ENCODE assay signal across 8 cellular contexts in the genomic region with DNA sequence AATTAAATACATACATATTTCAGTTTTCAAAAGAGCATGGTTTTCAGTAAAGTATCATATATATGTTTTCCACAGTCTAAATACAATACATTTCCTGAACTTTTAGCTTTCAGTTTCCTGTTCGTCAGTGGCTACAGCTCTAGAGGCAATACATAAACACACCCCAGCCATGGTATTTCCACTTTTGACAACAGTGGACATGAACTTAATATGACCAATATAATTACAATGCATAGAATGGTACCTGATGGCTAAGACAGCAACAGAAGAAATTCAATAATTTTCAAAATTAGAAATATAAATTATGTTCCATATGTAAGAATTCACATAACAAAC. TPM values are rescaled to one million over a fixed set of nuclear protein-coding genes. Genes with fewer than 3 reads are reported as not detected.
DNase-seq lines count a peak whose midpoint lies in the region; ATAC-seq, FAIRE-seq and TF ChIP-seq lines count a peak whose summit lies in the region.
"Had no signal": no experiment of that assay in that cellular context is flagged by ENCODE, and none has a peak within 500 bp of the region (broad histone marks: within the 10 kb centered on the region; RNA-seq: fewer than 3 reads in every experiment).

No MANE protein-coding gene starts in this region.

- H3K27ac Mint-ChIP-seq in osteocyte (ENCODE audit: unreplicated experiment) = peak overlapping the region; percentile 97

- peaks cover 7% of the 10 kb centered on the region for H3K36me3 Mint-ChIP-seq in osteocyte (ENCODE audit: unreplicated experiment)

- TF ChIP-seq POLR2A in GM12891 (IDR thresholded peaks at IDR 0.05; ENCODE audit: low read depth, low read length) (no peak), gastroesophageal sphincter (IDR thresholded peaks at IDR 0.05) (no peak)

- WGBS in gastroesophageal sphincter (ENCODE audit: low coverage in 1 of 2), 2 donors = 0 to 9% methylated on average over 1 of the region's 1 CpG

- no peak overlapping the region for H3K4me3 ChIP-seq in choroid plexus epithelial cell (ENCODE audit: low read depth, low read length)
- H3K4me3 ChIP-seq in gastroesophageal sphincter = peak overlapping the region in 1 of 2 donors; percentile 5

- H3K36me3 ChIP-seq in gastroesophageal sphincter = peaks cover 0 to 55% of the 10 kb centered on the region in 2 donors

- H3K27me3 ChIP-seq in gastroesophageal sphincter = no peaks in the 10 kb centered on the region

- no peak for ATAC-seq in HG03159 (IDR thresholded peaks at IDR 0.05; ENCODE audit: unreplicated experiment)
- ATAC-seq in gastroesophageal sphincter = no peak

- H3K4me3 Mint-ChIP-seq in osteocyte (ENCODE audit: unreplicated experiment) = peak overlapping the region; percentile 58

- peaks cover 54% of the 10 kb centered on the region for H3K4me1 Mint-ChIP-seq in osteocyte (ENCODE audit: unreplicated experiment)

- H3K4me1 ChIP-seq in gastroesophageal sphincter = peaks cover 16 to 98% (median 24%) of the 10 kb centered on the region in 3 donors

- no peak for TF ChIP-seq CTCF in choroid plexus epithelial cell (conservative IDR thresholded peaks at IDR 0.05; ENCODE audit: low read depth, low read length)
- TF ChIP-seq CTCF in osteocyte (IDR thresholded peaks at IDR 0.05) = no peak
- TF ChIP-seq CTCF in gastroesophageal sphincter (IDR thresholded peaks at IDR 0.05) = no peak

- no peak overlapping the region for H3K27ac ChIP-seq in gastroesophageal sphincter

- no peak for DNase-seq in GM12891 (ENCODE audit: insufficient read length, low spot score)
- DNase-seq in NAMALWA (ENCODE audit: low spot score) = peak; percentile 57
- peak; percentile 59 for DNase-seq in choroid plexus epithelial cell (ENCODE audit: low read depth)
- no peak for DNase-seq in osteocyte (ENCODE audit: extremely low spot score, unreplicated experiment)
- DNase-seq in DMS79 treated with DMSO at 0.1 percent for 48 hours (lab: John Stamatoyannopoulos, UW) = no peak
- DNase-seq: NCI-H345 had no signal

- peak; percentile 84 for FAIRE-seq in GM12891 (lab: Jason Lieb, UNC)

- no peaks in the 10 kb centered on the region for H3K9me3 ChIP-seq in gastroesophageal sphincter

- no peaks in the 10 kb centered on the region for H3K9me3 Mint-ChIP-seq in osteocyte (ENCODE audit: unreplicated experiment)

- TF ChIP-seq EP300 in gastroesophageal sphincter (IDR thresholded peaks at IDR 0.05) = no peak

- no peaks in the 10 kb centered on the region for H3K27me3 Mint-ChIP-seq in osteocyte (ENCODE audit: unreplicated experiment)

TF ChIP-seq in GM12891, 5 proteins besides CTCF, POLR2A, EP300 and RAD21:
- TF ChIP-seq SPI1 (IDR thresholded peaks at IDR 0.05; ENCODE audit: low read depth, low read length) (no peak), POLR2AphosphoS5 (IDR thresholded peaks at IDR 0.05; ENCODE audit: low read depth, low read length) (no peak), TAF1 (IDR thresholded peaks at IDR 0.05; ENCODE audit: low read depth, low read length) (no peak), PAX5 (IDR thresholded peaks at IDR 0.05; ENCODE audit: insufficient read depth, low read length, severe bottlenecking) (no peak), POU2F2 (IDR thresholded peaks at IDR 0.05; ENCODE audit: low read depth, low read length) (no peak)

RNA-seq across cellular contexts. Expression of a gene that starts 19.3 kb away (rescaled TPM):
- polyA plus RNA-seq in GM12891 (2012; ENCODE audit: low read depth, missing spikeins) = 36.6 TPM
- total RNA-seq in osteocyte (108 and 112 TPM in 2 replicates), gastroesophageal sphincter (100 to 1,000 TPM; 453 to 676 (median 478) TPM)

Comparison
In these comparisons a context has a peak if more than half of its experiments do, and no peak if none do; other contexts are left out.
1. DNase-seq: peak in NAMALWA (single experiment) and choroid plexus epithelial cell (single experiment); none in GM12891 (single experiment), osteocyte (single experiment) and DMS79 treated with DMSO at 0.1 percent for 48 hours (single experiment).